In the genomic region with DNA sequence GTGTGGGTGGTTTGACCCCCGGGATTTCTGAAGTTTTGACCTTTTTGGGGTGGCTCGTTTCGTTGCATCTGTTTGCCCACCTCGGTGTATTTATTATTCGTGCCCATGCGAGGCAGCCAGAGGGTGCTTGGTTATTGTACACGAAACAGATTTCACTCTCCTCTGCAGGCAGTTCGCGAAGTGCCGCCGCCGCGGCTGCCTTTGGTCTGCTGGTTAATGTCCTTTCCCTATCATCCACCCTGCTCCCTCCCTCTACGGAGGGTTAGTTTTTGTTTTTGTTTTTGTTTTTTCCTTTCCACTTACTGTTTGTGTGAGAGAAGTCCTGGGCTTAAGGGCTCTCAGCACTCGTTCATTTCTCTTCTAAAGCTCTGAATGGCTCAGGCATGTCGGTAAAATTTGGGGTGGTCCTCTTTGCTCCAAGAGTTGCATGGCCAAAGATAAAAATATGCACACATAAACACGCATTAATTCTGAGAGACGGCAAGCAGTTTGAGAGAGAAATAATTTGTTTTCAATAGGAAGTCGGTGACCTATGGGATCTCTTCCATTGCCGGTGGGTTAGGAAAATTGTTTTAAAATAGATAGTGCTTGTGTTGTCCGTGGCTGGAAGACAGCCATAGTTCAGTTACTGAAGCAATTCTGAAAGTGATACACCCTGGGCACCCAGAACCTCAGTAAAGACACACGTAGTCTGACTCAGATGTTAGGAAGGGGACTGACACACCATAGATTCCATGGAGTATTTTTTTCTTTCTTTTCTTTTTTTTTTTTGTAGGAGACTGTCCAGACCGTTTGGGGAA, we compare ENCODE assay signal across 8 cellular contexts. TPM values are rescaled to one million over a fixed set of nuclear protein-coding genes. Genes with fewer than 3 reads are reported as not detected.
A peak's percentile ranks its signal among the peaks of the same experiment; 100 is the strongest.
DNase-seq lines count a peak whose midpoint lies in the region; ATAC-seq, FAIRE-seq and TF ChIP-seq lines count a peak whose summit lies in the region.

No MANE protein-coding gene starts in this region.

- in situ Hi-C loops in HepG2 (cut with HindIII; ENCODE audit: extremely low pct_ligation_motif_present, low pct_unique_long_range_greater_than_20kb) = no loop called here

- TF ChIP-seq EP300 in HepG2 (IDR thresholded peaks at IDR 0.05; ENCODE audit: low read depth in 2 of 2, low read length in 2 of 2) (no peak), HepG2 (CRISPR knock-in tag; IDR thresholded peaks at IDR 0.05; ENCODE audit: borderline replicate concordance) (no peak)

- intact Hi-C loops in dendritic cell treated with granulocyte-macrophage colony-stimulating factor and Interleukin-4, amounts not matched to agents 40 ng/mL and 50 ng/mL, for 4 days (cut with micrococcal nuclease) = loop anchor here (10.0 kb wide), 1 partner anchor 97 kb away; no protein-coding TSS in a partner anchor
- intact Hi-C loops in HepG2 (cut with micrococcal nuclease; ENCODE audit: unreplicated experiment) = no loop called here

- DNase-seq in Ammon's horn (ENCODE audit: low spot score) (peak; percentile 63), H7 (no peak), SK-N-MC (ENCODE audit: low read depth, low spot score) (no peak), HepG2 (ENCODE audit: low spot score) (no peak), SK-N-DZ (ENCODE audit: low spot score) (no peak)
- DNase-seq in stimulated activated naive CD8-positive, alpha-beta T cell treated with anti-CD3 and anti-CD28 coated beads, Interleukin-15, Interleukin-2, amounts not matched to agents 100 U/mL and 50 U/mL, for 24 hours = peak; percentile 13

- H3K79me2 ChIP-seq in HepG2 (ENCODE audit: insufficient read depth, low read length) = no peaks in the 10 kb centered on the region

- peaks cover 29% of the 10 kb centered on the region for H3K4me1 Mint-ChIP-seq in dendritic cell treated with granulocyte-macrophage colony-stimulating factor and Interleukin-4, amounts not matched to agents 40 ng/mL and 50 ng/mL, for 4 days (ENCODE audit: low read depth)

- FAIRE-seq in HepG2 (lab: Jason Lieb, UNC) = no peak

- H3K27me3 ChIP-seq in H7 (ENCODE audit: control insufficient read depth, insufficient read depth, low read length) (peaks cover 25% of the 10 kb centered on the region), HepG2 (ENCODE audit: control insufficient read depth in 1 of 2, insufficient read depth in 2 of 2, low read length in 2 of 2) (peaks cover 5 to 53% of the 10 kb centered on the region in 2 experiments)

- peaks cover 41% of the 10 kb centered on the region for H3K27me3 Mint-ChIP-seq in dendritic cell treated with granulocyte-macrophage colony-stimulating factor and Interleukin-4, amounts not matched to agents 40 ng/mL and 50 ng/mL, for 4 days

- POLR2A ChIA-PET in HepG2 (lab: Yijun Ruan, JAX) = interaction anchor here (0.6 kb wide), 1 partner anchor 323 kb away, joined by 3 read pairs; no protein-coding TSS in a partner anchor

- H3K36me3 Mint-ChIP-seq in dendritic cell treated with granulocyte-macrophage colony-stimulating factor and Interleukin-4, amounts not matched to agents 40 ng/mL and 50 ng/mL, for 4 days (ENCODE audit: low read depth) = peaks cover 9% of the 10 kb centered on the region

- H3K4me2 ChIP-seq in HepG2 (ENCODE audit: low read depth, low read length) = peak overlapping the region; percentile 67; the same call in 1 of the 2 replicates

- no peaks in the 10 kb centered on the region for H4K20me1 ChIP-seq in HepG2 (ENCODE audit: insufficient read depth, low read length)

- H3K4me3 Mint-ChIP-seq in dendritic cell treated with granulocyte-macrophage colony-stimulating factor and Interleukin-4, amounts not matched to agents 40 ng/mL and 50 ng/mL, for 4 days = peak overlapping the region; percentile 98

- no peak for TF ChIP-seq CTCF in HepG2 (CRISPR knock-in tag; IDR thresholded peaks at IDR 0.05)

- no peaks in the 10 kb centered on the region for H3K9me3 ChIP-seq in SK-N-MC (ENCODE audit: low read depth, low read length)
- H3K9me3 ChIP-seq in HepG2 (ENCODE audit: low read length) = no peaks in the 10 kb centered on the region

- CTCF ChIA-PET in HepG2 (lab: Yijun Ruan, JAX; ENCODE audit: low intra/inter-chr PET ratio, low total read pairs) = no interaction called here

- peaks cover 17% of the 10 kb centered on the region for H3K4me1 ChIP-seq in HepG2 (ENCODE audit: insufficient read depth, low read length)

- H2AFZ ChIP-seq in HepG2 (ENCODE audit: low read length) = no peak overlapping the region

- H3K36me3 ChIP-seq in H7 (replicated peaks; ENCODE audit: control insufficient read depth, insufficient read depth, low read length) = no peaks in the 10 kb centered on the region
- no peaks in the 10 kb centered on the region for H3K36me3 ChIP-seq in SK-N-MC (ENCODE audit: insufficient read depth, low read length)
- H3K36me3 ChIP-seq in HepG2 (replicated peaks in 1 of 2; ENCODE audit: control insufficient read depth in 1 of 2, insufficient read depth in 2 of 2, low read length in 2 of 2) = no peaks in the 10 kb centered on the region

- H3K4me3 ChIP-seq in H7 (ENCODE audit: insufficient read depth, low read depth, low read length) (peak overlapping the region; percentile 83), SK-N-MC (peak overlapping the region; percentile 93), HepG2 (replicated peaks in 1 of 3; ENCODE audit: insufficient read depth in 1 of 3, low read depth in 2 of 3, low read length in 3 of 3) (no peak overlapping the region)

- no peak overlapping the region for H3K27ac ChIP-seq in SK-N-MC
- no peak overlapping the region for H3K27ac ChIP-seq in HepG2 (ENCODE audit: extremely low read length, insufficient read depth, low read length)

- H3K27ac Mint-ChIP-seq in dendritic cell treated with granulocyte-macrophage colony-stimulating factor and Interleukin-4, amounts not matched to agents 40 ng/mL and 50 ng/mL, for 4 days = peak overlapping the region; percentile 29

- no peaks in the 10 kb centered on the region for H3K9me3 Mint-ChIP-seq in dendritic cell treated with granulocyte-macrophage colony-stimulating factor and Interleukin-4, amounts not matched to agents 40 ng/mL and 50 ng/mL, for 4 days

- no peak for TF ChIP-seq RAD21 in HepG2 (CRISPR knock-in tag; IDR thresholded peaks at IDR 0.05)

- no peak for TF ChIP-seq POLR2A in HepG2 (IDR thresholded peaks at IDR 0.05; ENCODE audit: insufficient read depth in 1 of 2, low read depth in 2 of 2, low read length in 2 of 2)

- 5% methylated on average over 23 of the region's 23 CpGs for WGBS in HepG2 (ENCODE audit: low lambda C conversion rate)

- ATAC-seq in HepG2 (no peak), HG02623 (IDR thresholded peaks at IDR 0.05; ENCODE audit: unreplicated experiment) (no peak)
- peak; percentile 44 for ATAC-seq in stimulated activated naive CD8-positive, alpha-beta T cell treated with anti-CD3 and anti-CD28 coated beads, Interleukin-15, Interleukin-2, amounts not matched to agents 100 U/mL and 50 U/mL, for 24 hours

- BruUV-seq in HepG2 (replicated peaks; lab: Mats Ljungman, UMichigan) = no TSS peak

- H3K9ac ChIP-seq in SK-N-MC (ENCODE audit: insufficient read length) (peak overlapping the region; percentile 71), HepG2 (ENCODE audit: insufficient read depth, low read depth, low read length) (no peak overlapping the region)

TF ChIP-seq in HepG2, 621 proteins besides CTCF, POLR2A, EP300 and RAD21:
- TF ChIP-seq EZH2 (conservative IDR thresholded peaks at IDR 0.05; ENCODE audit: low read depth, low read length) (peak; percentile 95), RBM39 (IDR thresholded peaks at IDR 0.05; ENCODE audit: low read depth, low read length, poor library complexity, severe bottlenecking) (peak; percentile 4), ZNF83 (CRISPR knock-in tag; IDR thresholded peaks at IDR 0.05; ENCODE audit: borderline replicate concordance) (no peak)

RNA-seq across cellular contexts. Expression of a gene that starts 1.2 kb away (rescaled TPM):
- total RNA-seq in H7 (2014; rRNA removed; shearing (Covaris generic)) = 11.8 and 19.1 TPM in 2 replicates
- total RNA-seq in HepG2 (2016; rRNA removed; fragmentation: Illumina TruSeq; extraction: Trizol) = not detected in 2 replicates
- not detected in 2 replicates for total RNA-seq in HepG2 (2016; cell fraction: cytosol; rRNA removed; fragmentation: Illumina TruSeq; extraction: Trizol; ENCODE audit: low read depth)
- total RNA-seq in HepG2 (2016; cell fraction: insoluble cytoplasmic fraction; rRNA removed; fragmentation: Illumina TruSeq; extraction: Trizol) = not detected in 2 replicates
- total RNA-seq in HepG2 (2016; cell fraction: membrane; rRNA removed; fragmentation: Illumina TruSeq; extraction: Trizol) = not detected in 2 replicates
- not detected in 2 replicates for total RNA-seq in HepG2 (2016; cell fraction: nucleus; rRNA removed; fragmentation: Illumina TruSeq; extraction: Trizol)
- polyA plus RNA-seq in HepG2 (2011; rRNA removed) = not detected in 2 replicates
- polyA plus RNA-seq in HepG2 (2011; cell fraction: cytosol; rRNA removed) = not detected in 2 replicates
- not detected in 2 replicates for polyA plus RNA-seq in HepG2 (2011; cell fraction: nucleus; rRNA removed)
- not detected in 2 replicates for polyA plus RNA-seq in HepG2 (2012)
- not detected in 2 replicates for polyA plus RNA-seq in HepG2 (2016; cell fraction: cytosol; fragmentation: Illumina TruSeq; extraction: Trizol; ENCODE audit: low read depth)
- not detected in 2 replicates for polyA plus RNA-seq in HepG2 (2016; cell fraction: insoluble cytoplasmic fraction; fragmentation: Illumina TruSeq; extraction: Trizol; ENCODE audit: low read depth)
- not detected in 2 replicates for polyA plus RNA-seq in HepG2 (2016; cell fraction: membrane; fragmentation: Illumina TruSeq; extraction: Trizol; ENCODE audit: low read depth)
- not detected in 2 replicates for polyA plus RNA-seq in HepG2 (2016; cell fraction: nucleus; fragmentation: Illumina TruSeq; extraction: Trizol; ENCODE audit: insufficient read depth, low read depth)
- not detected in 2 replicates for polyA minus RNA-seq in HepG2 (2011; rRNA and poly(A)+ RNA removed; ENCODE audit: low replicate concordance)
- not detected in 2 replicates for polyA minus RNA-seq in HepG2 (2011; cell fraction: cytosol; rRNA and poly(A)+ RNA removed)
- not detected in 2 replicates for polyA minus RNA-seq in HepG2 (2011; cell fraction: nucleus; rRNA and poly(A)+ RNA removed)
- polyA plus RNA-seq in SK-N-DZ (2014; cell fraction: cytosol; rRNA removed) = 17.9 and 22.2 TPM in 2 replicates
- 9.0 and 11.0 TPM in 2 replicates for polyA plus RNA-seq in SK-N-DZ (2014; cell fraction: nucleus; rRNA removed)

Comparison
In these comparisons a context has a peak if more than half of its experiments do, and no peak if none do; other contexts are left out.
1. DNase-seq: peak in Ammon's horn (single experiment) and stimulated activated naive CD8-positive, alpha-beta T cell treated with anti-CD3 and anti-CD28 coated beads, Interleukin-15, Interleukin-2, amounts not matched to agents 100 U/mL and 50 U/mL, for 24 hours (single experiment); none in H7 (single experiment), SK-N-MC (single experiment), HepG2 (single experiment) and SK-N-DZ (single experiment).
2. H3K4me3 ChIP-seq: peak in H7 (single experiment) and SK-N-MC (single experiment); none in HepG2 (0 of 3).
3. RNA of a gene that starts 1.2 kb away (total RNA-seq): 11.8 to 19.1 TPM in H7; not detected in HepG2; every median in the first group is over 10 times any median in the second.